ENCODE assay signal across 23 cellular contexts in genomic region chr19:38247126-38247525, GRCh38. TPM values are rescaled to one million over a fixed set of nuclear protein-coding genes. Genes with fewer than 3 reads are reported as not detected.
DNase-seq lines count a peak whose midpoint lies in the region; ATAC-seq and TF ChIP-seq lines count a peak whose summit lies in the region.
"Had no signal": no experiment of that assay in that cellular context is flagged by ENCODE, and none has a peak within 500 bp of the region (broad histone marks: within the 10 kb centered on the region; RNA-seq: fewer than 3 reads in every experiment).

No MANE protein-coding gene starts in this region.

- no peaks in the 10 kb centered on the region for H3K9me3 Mint-ChIP-seq in chondrocyte (ENCODE audit: low read depth)
- H3K9me3 Mint-ChIP-seq: activated CD4-positive, alpha-beta T cell treated with anti-CD3 and anti-CD28 coated beads, Interleukin-2, amount 10 ng/mL, durations not matched to agents 24 days and 14 days; activated naive CD8-positive, alpha-beta T cell treated with anti-CD3 and anti-CD28 coated beads, Interleukin-2, amount 50 U/mL, for 24 hours; mesothelial cell of epicardium; natural killer cell treated with Interleukin-12 subunit alpha and Interleukin-12 subunit beta and Interleukin-15 and Interleukin-18, amount 100 ng/mL, for 72 hours; stimulated activated memory B cell treated with anti-CD40 and anti-IgM and Interleukin-4, amounts not matched to agents 10 μg/mL and 1 μg/mL and 100 μg/mL, for 72 hours; type B pancreatic cell had no signal

- peaks cover 2% of the 10 kb centered on the region for H3K36me3 Mint-ChIP-seq in chondrocyte (ENCODE audit: low read depth)
- H3K36me3 Mint-ChIP-seq: mesothelial cell of epicardium; natural killer cell treated with Interleukin-12 subunit alpha and Interleukin-12 subunit beta and Interleukin-15 and Interleukin-18, amount 100 ng/mL, for 72 hours; type B pancreatic cell had no signal

- H3K27ac Mint-ChIP-seq in chondrocyte (ENCODE audit: unreplicated experiment) = peak overlapping the region; percentile 98
- H3K27ac Mint-ChIP-seq: activated CD4-positive, alpha-beta T cell treated with anti-CD3 and anti-CD28 coated beads, Interleukin-2, amount 10 ng/mL, durations not matched to agents 24 days and 14 days; activated naive CD8-positive, alpha-beta T cell treated with anti-CD3 and anti-CD28 coated beads, Interleukin-2, amount 50 U/mL, for 24 hours; B cell; mesothelial cell of epicardium; natural killer cell treated with Interleukin-12 subunit alpha and Interleukin-12 subunit beta and Interleukin-15 and Interleukin-18, amount 100 ng/mL, for 72 hours had no signal

- no peaks in the 10 kb centered on the region for H3K36me3 ChIP-seq in HEK293 (ENCODE audit: control insufficient read depth in 2 of 2, insufficient read depth in 1 of 2, low read length in 2 of 2)
- H3K36me3 ChIP-seq in gastroesophageal sphincter = no peaks in the 10 kb centered on the region
- no peaks in the 10 kb centered on the region for H3K36me3 ChIP-seq in thoracic aorta
- H3K36me3 ChIP-seq: cardiac muscle cell, pancreas had no signal

- no peaks in the 10 kb centered on the region for H3K27me3 Mint-ChIP-seq in chondrocyte (ENCODE audit: low read depth)
- H3K27me3 Mint-ChIP-seq: activated CD4-positive, alpha-beta T cell treated with anti-CD3 and anti-CD28 coated beads, Interleukin-2, amount 10 ng/mL, durations not matched to agents 24 days and 14 days; B cell; stimulated activated memory B cell treated with anti-CD40 and anti-IgM and Interleukin-4, amounts not matched to agents 10 μg/mL and 1 μg/mL and 100 μg/mL, for 72 hours; type B pancreatic cell had no signal

- DNase-seq in chondrocyte (ENCODE audit: low spot score) = no peak
- no peak for DNase-seq in thoracic aorta (ENCODE audit: low spot score)
- DNase-seq in foreskin melanocyte = no peak
- DNase-seq in activated CD8-positive, alpha-beta memory T cell treated with anti-CD3 and anti-CD28 coated beads, Interleukin-2, amount 50 U/mL, for 48 hours = no peak
- DNase-seq: activated CD4-positive, alpha-beta T cell treated with anti-CD3 and anti-CD28 coated beads, Interleukin-2, amount 10 ng/mL, durations not matched to agents 24 days and 14 days; activated effector memory CD4-positive, alpha-beta T cell treated with Interleukin-2 at 50 U/mL for 16 hours; activated naive CD8-positive, alpha-beta T cell treated with anti-CD3 and anti-CD28 coated beads, Interleukin-2, amount 50 U/mL, for 24 hours; DND-41; NCI-H1417 treated with DMSO at 0.1 percent for 48 hours; NCI-H748 treated with DMSO at 0.1 percent for 48 hours; pancreas; PC-3; SIG-M5 had no signal

- no peak overlapping the region for H3K4me3 ChIP-seq in HEK293 (ENCODE audit: low read depth, low read length)
- no peak overlapping the region for H3K4me3 ChIP-seq in gastroesophageal sphincter
- peak overlapping the region; percentile 43 for H3K4me3 ChIP-seq in thoracic aorta
- H3K4me3 ChIP-seq: cardiac muscle cell, pancreas had no signal

- POLR2A ChIA-PET in HEK293 (lab: Yijun Ruan, JAX) = interaction anchor here (0.7 to 1.2 kb wide), 2 partner anchors 17 to 73 kb away, joined by 3 to 6 read pairs; partner anchors contain the start of gene SPINT2

- TF ChIP-seq POLR2A in gastroesophageal sphincter (IDR thresholded peaks at IDR 0.05) = no peak

- H3K4me1 ChIP-seq in HEK293 (ENCODE audit: control insufficient read depth, insufficient read depth, low read length) (peaks cover 15% of the 10 kb centered on the region), gastroesophageal sphincter (peaks cover 0 to 87% (median 25%) of the 10 kb centered on the region in 3 donors), thoracic aorta (ENCODE audit: control insufficient read depth in 1 of 2, low read depth in 2 of 2) (peaks cover 47 to 84% of the 10 kb centered on the region in 2 donors)

- ATAC-seq in gastroesophageal sphincter (no peak), thoracic aorta (ENCODE audit: insufficient number of reproducible peaks, low FRiP score, low read depth) (no peak), GM21717 (IDR thresholded peaks at IDR 0.05; ENCODE audit: unreplicated experiment) (no peak)
- ATAC-seq: activated naive CD8-positive, alpha-beta T cell treated with anti-CD3 and anti-CD28 coated beads, Interleukin-2, amount 50 U/mL, for 24 hours; natural killer cell treated with Interleukin-12 subunit alpha and Interleukin-12 subunit beta and Interleukin-15 and Interleukin-18, amount 100 ng/mL, for 72 hours; pancreas; PC-3; stimulated activated memory B cell treated with anti-CD40 and anti-IgM and Interleukin-4, amounts not matched to agents 10 μg/mL and 1 μg/mL and 100 μg/mL, for 72 hours had no signal

- TF ChIP-seq CTCF in HEK293 (tag by site-specific recombination; IDR thresholded peaks at IDR 0.05) (no peak), chondrocyte (IDR thresholded peaks at IDR 0.05) (no peak), gastroesophageal sphincter (IDR thresholded peaks at IDR 0.05) (no peak), thoracic aorta (IDR thresholded peaks at IDR 0.05) (no peak)

- CTCF ChIA-PET in HEK293 (lab: Yijun Ruan, JAX) = interaction anchor here (0.7 to 23.5 kb wide), 7 partner anchors 15 to 346 kb away, joined by 3 to 316 read pairs (median 8); partner anchors contain the start of genes CATSPERG, SIPA1L3 and WDR87

- WGBS in gastroesophageal sphincter (ENCODE audit: low coverage in 1 of 2), 2 donors = 0 to 62% methylated on average over 1 to 4 of the region's 5 CpGs

- H3K27ac ChIP-seq in HEK293 (ENCODE audit: extremely low read depth, low read depth, low read length) (no peak overlapping the region), gastroesophageal sphincter (peak overlapping the region; percentile 73 to 95 (median 82)), thoracic aorta (peak overlapping the region; percentile 95)
- H3K27ac ChIP-seq: cardiac muscle cell, epithelial cell of prostate, pancreas had no signal

- TF ChIP-seq EP300 in gastroesophageal sphincter (IDR thresholded peaks at IDR 0.05) = no peak

- no peaks in the 10 kb centered on the region for H3K9me3 ChIP-seq in HEK293 (ENCODE audit: control insufficient read depth, insufficient read depth, low read depth, low read length)
- no peaks in the 10 kb centered on the region for H3K9me3 ChIP-seq in gastroesophageal sphincter
- H3K9me3 ChIP-seq in thoracic aorta = no peaks in the 10 kb centered on the region
- H3K9me3 ChIP-seq: pancreas had no signal

- no peak overlapping the region for H3K4me3 Mint-ChIP-seq in chondrocyte (ENCODE audit: unreplicated experiment)
- H3K4me3 Mint-ChIP-seq: activated CD4-positive, alpha-beta T cell treated with anti-CD3 and anti-CD28 coated beads, Interleukin-2, amount 10 ng/mL, durations not matched to agents 24 days and 14 days; activated naive CD8-positive, alpha-beta T cell treated with anti-CD3 and anti-CD28 coated beads, Interleukin-2, amount 50 U/mL, for 24 hours; B cell; mesothelial cell of epicardium; natural killer cell treated with Interleukin-12 subunit alpha and Interleukin-12 subunit beta and Interleukin-15 and Interleukin-18, amount 100 ng/mL, for 72 hours; stimulated activated memory B cell treated with anti-CD40 and anti-IgM and Interleukin-4, amounts not matched to agents 10 μg/mL and 1 μg/mL and 100 μg/mL, for 72 hours; type B pancreatic cell had no signal

- H3K4me1 Mint-ChIP-seq in chondrocyte (ENCODE audit: low read depth) = peaks cover 65% of the 10 kb centered on the region

- no peaks in the 10 kb centered on the region for H3K27me3 ChIP-seq in gastroesophageal sphincter
- no peaks in the 10 kb centered on the region for H3K27me3 ChIP-seq in thoracic aorta (replicated peaks; ENCODE audit: insufficient read depth)
- H3K27me3 ChIP-seq: cardiac muscle cell, pancreas had no signal

TF ChIP-seq in HEK293, 187 proteins besides CTCF, POLR2A, EP300 and RAD21:
- TF ChIP-seq ZNF391 (tag by site-specific recombination; IDR thresholded peaks at IDR 0.05; ENCODE audit: borderline replicate concordance, low read depth) (no peak), ZNF362 (tag by site-specific recombination; IDR thresholded peaks at IDR 0.05) (0 out of 2 replicates have a peak, but pooled peaks have one; percentile 28), ZNF768 (tag by site-specific recombination; IDR thresholded peaks at IDR 0.05) (peak; percentile 79; the same call in 1 of the 2 replicates)

RNA-seq across cellular contexts. Expression of gene PPP1R14A, which starts 9.0 kb away (rescaled TPM):
- 132 to 297 TPM (median 295 TPM) in 3 replicates for total RNA-seq in chondrocyte
- 100 to 1,000 TPM; 226 to 468 (median 332) TPM for total RNA-seq in gastroesophageal sphincter
- total RNA-seq in thoracic aorta = 100 to 1,000 TPM; 618 to 908 TPM
- total RNA-seq: natural killer cell treated with Interleukin-12 subunit alpha and Interleukin-12 subunit beta and Interleukin-15 and Interleukin-18, amount 100 ng/mL, for 72 hours; PC-3 had no signal

RNA-seq across cellular contexts. Expression of gene SPINT2, which starts 17.2 kb away (rescaled TPM):
- total RNA-seq in chondrocyte (21.3 to 28.0 TPM (median 26.4 TPM) in 3 replicates), gastroesophageal sphincter (10 to 100 TPM in 2 of 4 donors, 1 to 10 TPM in 2; 2.1 to 51.7 (median 10.9) TPM), thoracic aorta (100 to 1,000 TPM; 218 to 480 TPM)

RNA-seq across cellular contexts. Expression of gene DPF1, which starts 23.1 kb away (rescaled TPM):
- total RNA-seq in chondrocyte = 2.1 to 4.8 TPM (median 2.4 TPM) in 3 replicates
- total RNA-seq in gastroesophageal sphincter = not detected
- total RNA-seq in thoracic aorta = 1 to 10 TPM in 1 of 2 donors, under 1 TPM in 1; 0.85 to 1.2 TPM
- total RNA-seq: B cell had no signal

RNA-seq across cellular contexts. Expression of gene C19orf33, which starts 56.9 kb away (rescaled TPM):
- total RNA-seq in chondrocyte = 2.0 to 5.2 TPM (median 2.0 TPM) in 3 replicates
- 10 to 100 TPM in 1 of 4 donors, 1 to 10 TPM in 2, not detected in 1; 4.7 to 48.7 (median 7.9) TPM for total RNA-seq in gastroesophageal sphincter
- total RNA-seq in thoracic aorta = 1 to 10 TPM in 1 of 2 donors, not detected in 1; 6.7 TPM
- total RNA-seq: activated CD4-positive, alpha-beta T cell treated with anti-CD3 and anti-CD28 coated beads, Interleukin-2, amount 10 ng/mL, durations not matched to agents 24 days and 14 days; natural killer cell treated with Interleukin-12 subunit alpha and Interleukin-12 subunit beta and Interleukin-15 and Interleukin-18, amount 100 ng/mL, for 72 hours had no signal
